Comparison of ENCODE assay signal across 8 cellular contexts in genomic region chr7:33040803-33041516, GRCh38. TPM values are rescaled to one million over a fixed set of nuclear protein-coding genes. Genes with fewer than 3 reads are reported as not detected.
A peak's percentile ranks its signal among the peaks of the same experiment; 100 is the strongest.
DNase-seq lines count a peak whose midpoint lies in the region; ATAC-seq and TF ChIP-seq lines count a peak whose summit lies in the region.

No MANE protein-coding gene starts in this region.

- H3K4me3 ChIP-seq in fibroblast of lung (replicated peaks in 1 of 4; ENCODE audit: control extremely low read depth in 1 of 4, insufficient read depth in 1 of 4, low read depth in 3 of 4, low read length in 4 of 4) = peak overlapping the region in 1 of 4 experiments; percentile 7
- peak overlapping the region; percentile 54 to 68 (median 62) for H3K4me3 ChIP-seq in gastrocnemius medialis

- H3K4me1 Mint-ChIP-seq in activated CD4-positive, alpha-beta memory T cell treated with anti-CD3 and anti-CD28 coated beads for 36 hours (ENCODE audit: low read depth) = peaks cover 60% of the 10 kb centered on the region
- peaks cover 17% of the 10 kb centered on the region for H3K4me1 Mint-ChIP-seq in endothelial cell (ENCODE audit: unreplicated experiment)

- H3K27ac Mint-ChIP-seq in activated CD4-positive, alpha-beta memory T cell treated with anti-CD3 and anti-CD28 coated beads for 36 hours = peak overlapping the region; percentile 78
- H3K27ac Mint-ChIP-seq in endothelial cell (ENCODE audit: unreplicated experiment) = no peak overlapping the region

- DNase-seq in DMS53 (lab: John Stamatoyannopoulos, UW) (peak; percentile 93), HT1080 (ENCODE audit: low read depth) (peak; percentile 20), fibroblast of lung (ENCODE audit: low read depth in 2 of 2) (peak in 1 of 2 donors; percentile 51), gastrocnemius medialis (peak; percentile 73), NCI-H1417 (lab: John Stamatoyannopoulos, UW) (no peak), endothelial cell (ENCODE audit: low spot score) (no peak)
- DNase-seq in activated CD4-positive, alpha-beta memory T cell treated with anti-CD3 and anti-CD28 coated beads for 36 hours = peak; percentile 74

- H3K79me2 ChIP-seq in fibroblast of lung (ENCODE audit: control insufficient read depth, insufficient read depth, low read length) = peaks cover 58% of the 10 kb centered on the region

- H3K9me3 ChIP-seq in fibroblast of lung (ENCODE audit: control insufficient read depth, insufficient read depth, low read depth, low read length) (no peaks in the 10 kb centered on the region), gastrocnemius medialis (no peaks in the 10 kb centered on the region)

- POLR2A ChIA-PET in activated CD4-positive, alpha-beta memory T cell treated with anti-CD3 and anti-CD28 coated beads for 36 hours (lab: Charles Lee) = interaction anchor here (0.7 to 2.5 kb wide), 5 partner anchors 11 to 150 kb away, joined by 3 to 12 read pairs (median 4); partner anchors contain the start of gene NT5C3A

- no peaks in the 10 kb centered on the region for H3K9me3 Mint-ChIP-seq in activated CD4-positive, alpha-beta memory T cell treated with anti-CD3 and anti-CD28 coated beads for 36 hours
- no peaks in the 10 kb centered on the region for H3K9me3 Mint-ChIP-seq in endothelial cell (ENCODE audit: unreplicated experiment)

- TF ChIP-seq CTCF in fibroblast of lung (conservative IDR thresholded peaks at IDR 0.05 in 1 of 2, IDR thresholded peaks at IDR 0.05 in 1 of 2; ENCODE audit: low read depth in 1 of 2, low read length in 2 of 2) (no peak), gastrocnemius medialis (IDR thresholded peaks at IDR 0.05 in 4 of 5, conservative IDR thresholded peaks at IDR 0.05 in 1 of 5) (no peak), endothelial cell (IDR thresholded peaks at IDR 0.05; ENCODE audit: unreplicated experiment) (no peak)

- ATAC-seq in GM21390 (IDR thresholded peaks at IDR 0.05; ENCODE audit: unreplicated experiment) (peak; percentile 91), gastrocnemius medialis (peak; percentile 90 to 91)

- H3K27ac ChIP-seq in fibroblast of lung (ENCODE audit: insufficient read depth, low read length) (peak overlapping the region; percentile 29), gastrocnemius medialis (peak overlapping the region; percentile 84 to 95 (median 90))

- in situ Hi-C loops in gastrocnemius medialis (cut with MboI; ENCODE audit: low sequenced_read_pairs in 4 of 4) = no loop called here

- H3K36me3 ChIP-seq in fibroblast of lung (ENCODE audit: control insufficient read depth, insufficient read depth, low read length) (no peaks in the 10 kb centered on the region), gastrocnemius medialis (no peaks in the 10 kb centered on the region)

- peaks cover 4% of the 10 kb centered on the region for H3K36me3 Mint-ChIP-seq in activated CD4-positive, alpha-beta memory T cell treated with anti-CD3 and anti-CD28 coated beads for 36 hours
- no peaks in the 10 kb centered on the region for H3K36me3 Mint-ChIP-seq in endothelial cell (ENCODE audit: low read depth, unreplicated experiment)

- CTCF ChIA-PET in activated CD4-positive, alpha-beta memory T cell treated with anti-CD3 and anti-CD28 coated beads for 36 hours (lab: Charles Lee) = interaction anchor here (1.2 to 3.2 kb wide), 5 partner anchors 8 to 194 kb away, joined by 3 to 20 read pairs (median 13); partner anchors contain the start of gene RP9

- H3K4me3 Mint-ChIP-seq in activated CD4-positive, alpha-beta memory T cell treated with anti-CD3 and anti-CD28 coated beads for 36 hours = peak overlapping the region; percentile 58
- H3K4me3 Mint-ChIP-seq in endothelial cell (ENCODE audit: unreplicated experiment) = no peak overlapping the region

- no peak overlapping the region for H2AFZ ChIP-seq in fibroblast of lung (ENCODE audit: low read length)

- TF ChIP-seq POLR2A in gastrocnemius medialis (IDR thresholded peaks at IDR 0.05) = peak; percentile 71 to 92

- no peaks in the 10 kb centered on the region for H3K4me1 ChIP-seq in fibroblast of lung (ENCODE audit: control insufficient read depth, extremely low read depth, insufficient read depth, low read length)
- H3K4me1 ChIP-seq in gastrocnemius medialis = peaks cover 55 to 61% of the 10 kb centered on the region in 2 donors

- no peaks in the 10 kb centered on the region for H3K27me3 Mint-ChIP-seq in activated CD4-positive, alpha-beta memory T cell treated with anti-CD3 and anti-CD28 coated beads for 36 hours
- no peaks in the 10 kb centered on the region for H3K27me3 Mint-ChIP-seq in endothelial cell (ENCODE audit: unreplicated experiment)

- H3K4me2 ChIP-seq in fibroblast of lung (ENCODE audit: extremely low read depth, insufficient read depth, low read length) = peak overlapping the region; percentile 65

- no peaks in the 10 kb centered on the region for H4K20me1 ChIP-seq in fibroblast of lung (ENCODE audit: control insufficient read depth, extremely low read depth, insufficient read depth, low read length)

- intact Hi-C loops in activated CD4-positive, alpha-beta memory T cell treated with anti-CD3 and anti-CD28 coated beads for 36 hours (cut with micrococcal nuclease) = loop anchor here (1.0 kb wide), 2 partner anchors 9 to 149 kb away; no protein-coding TSS in a partner anchor
- intact Hi-C loops in gastrocnemius medialis (cut with DNase I; ENCODE audit: low total_unique reads) = loop anchor here (2.0 to 10.0 kb wide), 4 partner anchors 22 to 546 kb away; partner anchors contain the start of genes AVL9, FKBP9, LSM5 and NT5C3A

- H3K27me3 ChIP-seq in fibroblast of lung (ENCODE audit: control insufficient read depth, insufficient read depth, low read length) (no peaks in the 10 kb centered on the region), gastrocnemius medialis (no peaks in the 10 kb centered on the region)

- H3K9ac ChIP-seq in fibroblast of lung (ENCODE audit: insufficient read depth, low read length) = no peak overlapping the region

RNA-seq across cellular contexts. Expression of gene NT5C3A, which starts 21.6 kb away (rescaled TPM):
- total RNA-seq in HT1080 (2014; rRNA removed; shearing (Covaris generic)) = 29.4 and 30.3 TPM in 2 replicates
- polyA plus RNA-seq in HT1080 (2015; cell fraction: cytosol; rRNA removed) = 29.5 and 33.7 TPM in 2 replicates
- 34.0 and 35.1 TPM in 2 replicates for polyA plus RNA-seq in HT1080 (2015; cell fraction: nucleus; rRNA removed)
- 10 to 100 TPM; 38.5 to 42.8 TPM for total RNA-seq in activated CD4-positive, alpha-beta memory T cell treated with anti-CD3 and anti-CD28 coated beads for 36 hours
- total RNA-seq in fibroblast of lung (19.3 and 25.3 TPM in 2 replicates), gastrocnemius medialis (100 to 1,000 TPM in 1 of 4 donors, 10 to 100 TPM in 3; 37.5 to 101 (median 71.4) TPM), endothelial cell (ENCODE audit: unreplicated experiment) (31.9 TPM)
- polyA plus RNA-seq in fibroblast of lung = 17.2 and 18.4 TPM in 2 replicates
- polyA plus RNA-seq in fibroblast of lung (2012) = 15.3 and 15.5 TPM in 2 replicates
- 0.22 and 0.90 TPM in 2 replicates for polyA minus RNA-seq in fibroblast of lung (ENCODE audit: low replicate concordance)

Comparison
In these comparisons a context has a peak if more than half of its experiments do, and no peak if none do; other contexts are left out.
1. DNase-seq: peak in DMS53 (single experiment), HT1080 (single experiment), activated CD4-positive, alpha-beta memory T cell treated with anti-CD3 and anti-CD28 coated beads for 36 hours (single experiment) and gastrocnemius medialis (2 of 2); none in NCI-H1417 (0 of 3) and endothelial cell (single experiment).